ENCODE assay signal across 19 cellular contexts in the genomic region with DNA sequence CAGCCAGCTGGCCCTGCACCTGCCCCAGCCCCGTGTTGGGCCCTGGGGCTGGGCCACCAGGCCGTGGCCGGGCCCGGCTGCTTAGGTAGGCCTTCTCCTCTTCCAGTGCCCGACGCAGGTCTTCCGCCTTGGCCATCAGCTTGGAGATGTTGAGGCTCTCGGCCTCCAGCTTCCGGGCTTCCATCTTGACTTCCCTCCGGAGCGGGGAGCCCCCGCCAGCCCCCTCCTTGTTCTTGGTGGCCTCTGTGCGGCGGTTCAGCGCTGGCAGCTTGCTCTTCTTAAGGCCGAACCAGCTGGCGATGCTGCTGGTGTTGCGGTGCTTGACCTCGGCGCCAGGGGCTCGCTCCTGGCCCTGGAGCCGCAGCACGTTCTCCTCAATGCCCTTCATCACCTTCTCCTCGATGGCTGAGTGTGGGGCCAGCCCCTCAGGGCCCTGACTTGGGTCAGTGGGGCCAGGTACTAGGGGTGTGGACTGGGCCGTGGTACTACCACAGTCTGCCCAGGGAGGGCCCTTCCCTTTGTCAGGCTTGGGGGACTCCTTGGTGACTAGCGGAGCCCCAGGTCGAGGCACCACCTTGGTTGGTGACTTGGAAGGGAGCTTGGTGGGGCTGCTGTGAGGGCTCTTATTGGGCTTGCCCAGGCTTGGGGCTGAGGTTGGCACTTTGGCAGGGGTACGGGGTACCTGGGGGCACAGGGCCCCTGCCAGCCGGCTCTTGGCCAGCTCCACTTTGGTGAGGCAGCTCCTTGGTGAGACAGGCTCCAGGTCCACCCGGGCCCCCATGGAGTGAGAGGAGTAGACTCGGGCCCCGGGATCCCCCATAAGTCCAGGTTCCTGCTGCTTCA. TPM values are rescaled to one million over a fixed set of nuclear protein-coding genes. Genes with fewer than 3 reads are reported as not detected.
DNase-seq lines count a peak whose midpoint lies in the region; ATAC-seq, FAIRE-seq and TF ChIP-seq lines count a peak whose summit lies in the region.
"Had no signal": no experiment of that assay in that cellular context is flagged by ENCODE, and none has a peak within 500 bp of the region (broad histone marks: within the 10 kb centered on the region; RNA-seq: fewer than 3 reads in every experiment).

No MANE protein-coding gene starts in this region.

- dilution Hi-C loops in mammary epithelial cell (cut with HindIII; ENCODE audit: low sequenced_read_pairs), result no loop called here

- H3K27me3 Mint-ChIP-seq in CD4-positive, alpha-beta T cell, result no peaks in the 10 kb centered on the region
- H3K27me3 Mint-ChIP-seq: CD4-positive, alpha-beta memory T cell had no signal

- FAIRE-seq in HepG2 (lab: Jason Lieb, UNC), result no peak

- no peak for TF ChIP-seq RAD21 in HepG2 (CRISPR knock-in tag; IDR thresholded peaks at IDR 0.05)

- H3K4me2 ChIP-seq in HepG2 (ENCODE audit: low read depth, low read length) (no peak overlapping the region), mammary epithelial cell (ENCODE audit: insufficient read depth, low read depth, low read length) (no peak overlapping the region)

- CTCF ChIA-PET in HepG2 (lab: Yijun Ruan, JAX; ENCODE audit: low intra/inter-chr PET ratio, low total read pairs), result no interaction called here
- CTCF ChIA-PET in mammary epithelial cell (lab: Charles Lee; ENCODE audit: low non-redundant PET), result no interaction called here
- CTCF ChIA-PET in CD4-positive, alpha-beta T cell (lab: Charles Lee), result no interaction called here

- H3K36me3 Mint-ChIP-seq in CD4-positive, alpha-beta T cell (ENCODE audit: low read depth), result peaks cover 18% of the 10 kb centered on the region

- H3K4me3 ChIP-seq in HepG2 (replicated peaks in 1 of 3; ENCODE audit: insufficient read depth in 1 of 3, low read depth in 2 of 3, low read length in 3 of 3) (no peak overlapping the region), right lobe of liver (no peak overlapping the region), mammary epithelial cell (replicated peaks in 1 of 3; ENCODE audit: insufficient read depth in 1 of 3, low read depth in 2 of 3, low read length in 3 of 3) (no peak overlapping the region), neutrophil (ENCODE audit: low read depth in 1 of 2, low read length in 1 of 2) (no peak overlapping the region)
- H3K4me3 ChIP-seq: GM23248 had no signal

- DNase-seq in HepG2 (ENCODE audit: low spot score), result no peak
- no peak for DNase-seq in right lobe of liver
- DNase-seq in mammary epithelial cell, result no peak
- DNase-seq in germinal center (ENCODE audit: low spot score), result no peak
- no peak for DNase-seq in CD4-positive, alpha-beta T cell
- DNase-seq: CD4-positive, alpha-beta memory T cell; EL; GM23248; KG1; MV-4-11; NCI-H187; NCI-H2107; NCI-H2227 treated with DMSO at 0.1 percent for 48 hours; NCI-H510A treated with DMSO at 0.1 percent for 48 hours; NCI-H774 had no signal

- POLR2A ChIA-PET in HepG2 (lab: Yijun Ruan, JAX), result no interaction called here
- POLR2A ChIA-PET in CD4-positive, alpha-beta T cell (lab: Charles Lee), result no interaction called here

- H4K20me1 ChIP-seq in HepG2 (ENCODE audit: insufficient read depth, low read length), result no peaks in the 10 kb centered on the region
- no peaks in the 10 kb centered on the region for H4K20me1 ChIP-seq in mammary epithelial cell (ENCODE audit: insufficient read depth, low read length)

- H3K4me1 Mint-ChIP-seq in CD4-positive, alpha-beta T cell (ENCODE audit: low read depth), result no peaks in the 10 kb centered on the region
- H3K4me1 Mint-ChIP-seq: CD4-positive, alpha-beta memory T cell had no signal

- intact Hi-C loops in HepG2 (cut with micrococcal nuclease; ENCODE audit: unreplicated experiment) (no loop called here), right lobe of liver (cut with DNase I) (no loop called here), mammary epithelial cell (cut with micrococcal nuclease) (no loop called here)
- intact Hi-C loops in CD4-positive, alpha-beta T cell (cut with DNase I, micrococcal nuclease), result no loop called here

- ATAC-seq in HepG2, result peak; percentile 10; the same call in 2 of the 3 replicates
- no peak for ATAC-seq in right lobe of liver
- ATAC-seq in GM19023 (IDR thresholded peaks at IDR 0.05; ENCODE audit: unreplicated experiment), result no peak
- no peak for ATAC-seq in CD4-positive, alpha-beta T cell (ENCODE audit: poor library complexity)
- ATAC-seq: HCT116 had no signal

- TF ChIP-seq POLR2A in HepG2 (IDR thresholded peaks at IDR 0.05; ENCODE audit: insufficient read depth in 1 of 2, low read depth in 2 of 2, low read length in 2 of 2) (no peak), right lobe of liver (IDR thresholded peaks at IDR 0.05) (no peak)

- no peaks in the 10 kb centered on the region for H3K27me3 ChIP-seq in HepG2 (ENCODE audit: control insufficient read depth in 1 of 2, insufficient read depth in 2 of 2, low read length in 2 of 2)
- H3K27me3 ChIP-seq in right lobe of liver, result no peaks in the 10 kb centered on the region
- H3K27me3 ChIP-seq in mammary epithelial cell (ENCODE audit: insufficient read depth, low read length), result no peaks in the 10 kb centered on the region
- H3K27me3 ChIP-seq in neutrophil, result no peaks in the 10 kb centered on the region
- H3K27me3 ChIP-seq in CD4-positive, alpha-beta T cell (ENCODE audit: control insufficient read depth, insufficient read depth, low read length), result no peaks in the 10 kb centered on the region

- H3K27ac ChIP-seq in HepG2 (ENCODE audit: extremely low read length, insufficient read depth, low read length) (no peak overlapping the region), right lobe of liver (no peak overlapping the region), mammary epithelial cell (ENCODE audit: insufficient read depth, low read depth, low read length) (no peak overlapping the region), neutrophil (peak overlapping the region; percentile 76)
- H3K27ac ChIP-seq in CD4-positive, alpha-beta T cell (ENCODE audit: low read depth, low read length), result no peak overlapping the region
- H3K27ac ChIP-seq: GM23248, RWPE1 had no signal

- H3K9ac ChIP-seq in HepG2 (ENCODE audit: insufficient read depth, low read depth, low read length) (no peak overlapping the region), mammary epithelial cell (ENCODE audit: insufficient read depth, low read length) (no peak overlapping the region)
- H3K9ac ChIP-seq: GM23248 had no signal

- H3K4me3 Mint-ChIP-seq in CD4-positive, alpha-beta T cell, result no peak overlapping the region
- H3K4me3 Mint-ChIP-seq: CD4-positive, alpha-beta memory T cell had no signal

- TF ChIP-seq EP300 in HepG2 (IDR thresholded peaks at IDR 0.05; ENCODE audit: low read depth in 2 of 2, low read length in 2 of 2), result no peak
- no peak for TF ChIP-seq EP300 in HepG2 (CRISPR knock-in tag; IDR thresholded peaks at IDR 0.05; ENCODE audit: borderline replicate concordance)

- H3K27ac Mint-ChIP-seq in CD4-positive, alpha-beta T cell, result no peak overlapping the region

- peaks cover 3% of the 10 kb centered on the region; the same call in 1 of the 2 replicates for H3K4me1 ChIP-seq in HepG2 (ENCODE audit: insufficient read depth, low read length)
- H3K4me1 ChIP-seq in right lobe of liver, result no peaks in the 10 kb centered on the region
- H3K4me1 ChIP-seq in mammary epithelial cell (ENCODE audit: insufficient read depth, low read length), result no peaks in the 10 kb centered on the region
- peaks cover 38 to 43% of the 10 kb centered on the region in 2 experiments for H3K4me1 ChIP-seq in neutrophil (ENCODE audit: control insufficient read depth in 1 of 2, insufficient read depth in 1 of 2, low read depth in 1 of 2, low read length in 1 of 2)

- H3K79me2 ChIP-seq in HepG2 (ENCODE audit: insufficient read depth, low read length) (no peaks in the 10 kb centered on the region), mammary epithelial cell (ENCODE audit: insufficient read depth, low read length) (no peaks in the 10 kb centered on the region)

- H3K36me3 ChIP-seq in HepG2 (replicated peaks in 1 of 2; ENCODE audit: control insufficient read depth in 1 of 2, insufficient read depth in 2 of 2, low read length in 2 of 2) (peaks cover 8 to 24% of the 10 kb centered on the region in 2 experiments; a peak in 4 of 5 replicates), right lobe of liver (peaks cover 0 to 16% (median 1%) of the 10 kb centered on the region in 4 donors), mammary epithelial cell (ENCODE audit: insufficient read depth, low read length) (no peaks in the 10 kb centered on the region), neutrophil (peaks cover 37% of the 10 kb centered on the region)

- H3K9me3 Mint-ChIP-seq in CD4-positive, alpha-beta T cell, result no peaks in the 10 kb centered on the region

- TF ChIP-seq CTCF in HepG2 (CRISPR knock-in tag; IDR thresholded peaks at IDR 0.05), result no peak
- TF ChIP-seq CTCF in right lobe of liver (IDR thresholded peaks at IDR 0.05), result no peak
- TF ChIP-seq CTCF in mammary epithelial cell (conservative IDR thresholded peaks at IDR 0.05 in 1 of 2, IDR thresholded peaks at IDR 0.05 in 1 of 2; ENCODE audit: extremely low read depth in 1 of 2, insufficient read depth in 1 of 2, low read depth in 1 of 2, low read length in 2 of 2), result no peak
- TF ChIP-seq CTCF in neutrophil (IDR thresholded peaks at IDR 0.05), result no peak
- TF ChIP-seq CTCF in CD4-positive, alpha-beta T cell (IDR thresholded peaks at IDR 0.05), result no peak

- no peak overlapping the region for H2AFZ ChIP-seq in HepG2 (ENCODE audit: low read length)
- no peak overlapping the region for H2AFZ ChIP-seq in mammary epithelial cell (ENCODE audit: low read depth, low read length)
- H2AFZ ChIP-seq: GM23248 had no signal

- H3K9me3 ChIP-seq in HepG2 (ENCODE audit: low read length) (no peaks in the 10 kb centered on the region), right lobe of liver (no peaks in the 10 kb centered on the region), mammary epithelial cell (replicated peaks; ENCODE audit: insufficient read depth, low read length) (no peaks in the 10 kb centered on the region), neutrophil (no peaks in the 10 kb centered on the region)
- no peaks in the 10 kb centered on the region for H3K9me3 ChIP-seq in CD4-positive, alpha-beta T cell (ENCODE audit: control insufficient read depth, low read length)

- BruUV-seq in HepG2 (replicated peaks; lab: Mats Ljungman, UMichigan) (no TSS peak), mammary epithelial cell (replicated peaks; lab: Mats Ljungman, UMichigan) (TSS peak; percentile 11)

- in situ Hi-C loops in HepG2 (cut with HindIII; ENCODE audit: extremely low pct_ligation_motif_present, low pct_unique_long_range_greater_than_20kb), result loop anchor here (5.0 kb wide), 1 partner anchor 32 kb away; the partner anchor contains the start of gene NCKAP5L
- in situ Hi-C loops in mammary epithelial cell (cut with MboI; ENCODE audit: low sequenced_read_pairs in 2 of 2), result no loop called here

- 95% methylated on average over 24 of the region's 32 CpGs for WGBS in HepG2 (ENCODE audit: low lambda C conversion rate)
- WGBS in right lobe of liver (ENCODE audit: insufficient coverage, low coverage, low lambda C conversion rate, missing lambda C conversion rate), result 87% methylated on average over 9 of the region's 32 CpGs
- 90% methylated on average over 26 of the region's 32 CpGs for WGBS in mammary epithelial cell (ENCODE audit: low coverage, missing lambda C conversion rate)

RNA-seq across cellular contexts. Expression of gene NCKAP5L, which starts 33.2 kb away (rescaled TPM):
- 5.9 and 9.0 TPM in 2 replicates for total RNA-seq in HepG2 (2016; rRNA removed; fragmentation: Illumina TruSeq; extraction: Trizol)
- total RNA-seq in HepG2 (2016; cell fraction: cytosol; rRNA removed; fragmentation: Illumina TruSeq; extraction: Trizol; ENCODE audit: low read depth), result 3.1 and 3.3 TPM in 2 replicates
- total RNA-seq in HepG2 (2016; cell fraction: insoluble cytoplasmic fraction; rRNA removed; fragmentation: Illumina TruSeq; extraction: Trizol), result 5.1 and 8.3 TPM in 2 replicates
- total RNA-seq in HepG2 (2016; cell fraction: membrane; rRNA removed; fragmentation: Illumina TruSeq; extraction: Trizol), result 5.3 and 5.9 TPM in 2 replicates
- 10.1 and 11.1 TPM in 2 replicates for total RNA-seq in HepG2 (2016; cell fraction: nucleus; rRNA removed; fragmentation: Illumina TruSeq; extraction: Trizol)
- polyA plus RNA-seq in HepG2 (2011; rRNA removed), result 4.1 and 5.5 TPM in 2 replicates
- 1.7 and 3.1 TPM in 2 replicates for polyA plus RNA-seq in HepG2 (2011; cell fraction: cytosol; rRNA removed)
- 15.9 and 16.8 TPM in 2 replicates for polyA plus RNA-seq in HepG2 (2011; cell fraction: nucleus; rRNA removed)
- 4.7 and 6.8 TPM in 2 replicates for polyA plus RNA-seq in HepG2 (2012)
- polyA plus RNA-seq in HepG2 (2016; cell fraction: cytosol; fragmentation: Illumina TruSeq; extraction: Trizol; ENCODE audit: low read depth), result 0.32 and 0.37 TPM in 2 replicates
- polyA plus RNA-seq in HepG2 (2016; cell fraction: insoluble cytoplasmic fraction; fragmentation: Illumina TruSeq; extraction: Trizol; ENCODE audit: low read depth), result 5.7 and 8.4 TPM in 2 replicates
- 1.3 and 1.7 TPM in 2 replicates for polyA plus RNA-seq in HepG2 (2016; cell fraction: membrane; fragmentation: Illumina TruSeq; extraction: Trizol; ENCODE audit: low read depth)
- polyA plus RNA-seq in HepG2 (2016; cell fraction: nucleus; fragmentation: Illumina TruSeq; extraction: Trizol; ENCODE audit: insufficient read depth, low read depth), result 20.5 and 22.7 TPM in 2 replicates
- 10.1 and 13.6 TPM in 2 replicates for polyA minus RNA-seq in HepG2 (2011; rRNA and poly(A)+ RNA removed; ENCODE audit: low replicate concordance)
- 5.5 and 6.3 TPM in 2 replicates for polyA minus RNA-seq in HepG2 (2011; cell fraction: cytosol; rRNA and poly(A)+ RNA removed)
- polyA minus RNA-seq in HepG2 (2011; cell fraction: nucleus; rRNA and poly(A)+ RNA removed), result 13.2 and 14.7 TPM in 2 replicates
- total RNA-seq in right lobe of liver, result 1 to 10 TPM; 7.0 to 8.8 (median 7.9) TPM
- 10 to 100 TPM; 24.1 to 27.2 TPM for total RNA-seq in mammary epithelial cell
- 6.4 TPM for polyA plus RNA-seq in mammary epithelial cell
- polyA minus RNA-seq in mammary epithelial cell, result 13.5 TPM
- 1 to 10 TPM; 9.2 to 9.8 TPM for total RNA-seq in CD4-positive, alpha-beta T cell

RNA-seq across cellular contexts. Expression of gene BCDIN3D, which starts 47.9 kb away (rescaled TPM):
- total RNA-seq in HepG2 (2016; rRNA removed; fragmentation: Illumina TruSeq; extraction: Trizol) (1.8 and 2.5 TPM in 2 replicates), right lobe of liver (1 to 10 TPM; 1.6 to 3.6 (median 2.6) TPM), mammary epithelial cell (1 to 10 TPM; 3.3 to 3.8 TPM)
- total RNA-seq in HepG2 (2016; cell fraction: cytosol; rRNA removed; fragmentation: Illumina TruSeq; extraction: Trizol; ENCODE audit: low read depth), result 1.6 and 1.7 TPM in 2 replicates
- 2.2 and 3.0 TPM in 2 replicates for total RNA-seq in HepG2 (2016; cell fraction: insoluble cytoplasmic fraction; rRNA removed; fragmentation: Illumina TruSeq; extraction: Trizol)
- 2.1 and 3.4 TPM in 2 replicates for total RNA-seq in HepG2 (2016; cell fraction: membrane; rRNA removed; fragmentation: Illumina TruSeq; extraction: Trizol)
- total RNA-seq in HepG2 (2016; cell fraction: nucleus; rRNA removed; fragmentation: Illumina TruSeq; extraction: Trizol), result 2.6 and 3.0 TPM in 2 replicates
- polyA plus RNA-seq in HepG2 (2011; rRNA removed) (2.0 and 2.2 TPM in 2 replicates), mammary epithelial cell (2.5 TPM)
- 1.4 and 1.7 TPM in 2 replicates for polyA plus RNA-seq in HepG2 (2011; cell fraction: cytosol; rRNA removed)
- polyA plus RNA-seq in HepG2 (2011; cell fraction: nucleus; rRNA removed), result 1.3 and 2.3 TPM in 2 replicates
- 1.7 and 2.6 TPM in 2 replicates for polyA plus RNA-seq in HepG2 (2012)
- 0.54 and 0.63 TPM in 2 replicates for polyA plus RNA-seq in HepG2 (2016; cell fraction: cytosol; fragmentation: Illumina TruSeq; extraction: Trizol; ENCODE audit: low read depth)
- 1.6 and 1.7 TPM in 2 replicates for polyA plus RNA-seq in HepG2 (2016; cell fraction: insoluble cytoplasmic fraction; fragmentation: Illumina TruSeq; extraction: Trizol; ENCODE audit: low read depth)
- polyA plus RNA-seq in HepG2 (2016; cell fraction: membrane; fragmentation: Illumina TruSeq; extraction: Trizol; ENCODE audit: low read depth), result 0.76 and 1.1 TPM in 2 replicates
- polyA plus RNA-seq in HepG2 (2016; cell fraction: nucleus; fragmentation: Illumina TruSeq; extraction: Trizol; ENCODE audit: insufficient read depth, low read depth), result 2.7 and 2.8 TPM in 2 replicates
- 2.9 and 10.2 TPM in 2 replicates for polyA minus RNA-seq in HepG2 (2011; rRNA and poly(A)+ RNA removed; ENCODE audit: low replicate concordance)
- polyA minus RNA-seq in HepG2 (2011; cell fraction: cytosol; rRNA and poly(A)+ RNA removed), result 0.97 and 2.2 TPM in 2 replicates
- polyA minus RNA-seq in HepG2 (2011; cell fraction: nucleus; rRNA and poly(A)+ RNA removed), result 2.8 and 3.5 TPM in 2 replicates
- 3.3 TPM for polyA minus RNA-seq in mammary epithelial cell
- 1 to 10 TPM; 2.8 to 3.9 TPM for total RNA-seq in CD4-positive, alpha-beta T cell

RNA-seq across cellular contexts. Expression of gene TMBIM6, which starts 53.7 kb away (rescaled TPM):
- total RNA-seq in HepG2 (2016; rRNA removed; fragmentation: Illumina TruSeq; extraction: Trizol) (220 and 412 TPM in 2 replicates), right lobe of liver (1,000 to 10,000 TPM in 3 of 6 experiments, 100 to 1,000 TPM in 3; 538 to 1,268 (median 937) TPM), mammary epithelial cell (100 to 1,000 TPM; 535 to 649 TPM)
- total RNA-seq in HepG2 (2016; cell fraction: cytosol; rRNA removed; fragmentation: Illumina TruSeq; extraction: Trizol; ENCODE audit: low read depth), result 49.6 and 57.4 TPM in 2 replicates
- 229 and 414 TPM in 2 replicates for total RNA-seq in HepG2 (2016; cell fraction: insoluble cytoplasmic fraction; rRNA removed; fragmentation: Illumina TruSeq; extraction: Trizol)
- 85.8 and 89.3 TPM in 2 replicates for total RNA-seq in HepG2 (2016; cell fraction: membrane; rRNA removed; fragmentation: Illumina TruSeq; extraction: Trizol)
- 296 and 323 TPM in 2 replicates for total RNA-seq in HepG2 (2016; cell fraction: nucleus; rRNA removed; fragmentation: Illumina TruSeq; extraction: Trizol)
- polyA plus RNA-seq in HepG2 (2011; rRNA removed) (445 and 468 TPM in 2 replicates), mammary epithelial cell (566 TPM)
- polyA plus RNA-seq in HepG2 (2011; cell fraction: cytosol; rRNA removed), result 286 and 485 TPM in 2 replicates
- 231 and 241 TPM in 2 replicates for polyA plus RNA-seq in HepG2 (2011; cell fraction: nucleus; rRNA removed)
- 423 and 441 TPM in 2 replicates for polyA plus RNA-seq in HepG2 (2012)
- 62.2 and 68.0 TPM in 2 replicates for polyA plus RNA-seq in HepG2 (2016; cell fraction: cytosol; fragmentation: Illumina TruSeq; extraction: Trizol; ENCODE audit: low read depth)
- polyA plus RNA-seq in HepG2 (2016; cell fraction: insoluble cytoplasmic fraction; fragmentation: Illumina TruSeq; extraction: Trizol; ENCODE audit: low read depth), result 213 and 227 TPM in 2 replicates
- polyA plus RNA-seq in HepG2 (2016; cell fraction: membrane; fragmentation: Illumina TruSeq; extraction: Trizol; ENCODE audit: low read depth), result 53.8 and 54.1 TPM in 2 replicates
- polyA plus RNA-seq in HepG2 (2016; cell fraction: nucleus; fragmentation: Illumina TruSeq; extraction: Trizol; ENCODE audit: insufficient read depth, low read depth), result 552 and 556 TPM in 2 replicates
- polyA minus RNA-seq in HepG2 (2011; rRNA and poly(A)+ RNA removed; ENCODE audit: low replicate concordance), result 536 and 564 TPM in 2 replicates
- 151 and 170 TPM in 2 replicates for polyA minus RNA-seq in HepG2 (2011; cell fraction: cytosol; rRNA and poly(A)+ RNA removed)
- 151 and 168 TPM in 2 replicates for polyA minus RNA-seq in HepG2 (2011; cell fraction: nucleus; rRNA and poly(A)+ RNA removed)
- 608 TPM for polyA minus RNA-seq in mammary epithelial cell
- total RNA-seq in CD4-positive, alpha-beta T cell, result 100 to 1,000 TPM; 274 to 279 TPM
